In the genomic region with DNA sequence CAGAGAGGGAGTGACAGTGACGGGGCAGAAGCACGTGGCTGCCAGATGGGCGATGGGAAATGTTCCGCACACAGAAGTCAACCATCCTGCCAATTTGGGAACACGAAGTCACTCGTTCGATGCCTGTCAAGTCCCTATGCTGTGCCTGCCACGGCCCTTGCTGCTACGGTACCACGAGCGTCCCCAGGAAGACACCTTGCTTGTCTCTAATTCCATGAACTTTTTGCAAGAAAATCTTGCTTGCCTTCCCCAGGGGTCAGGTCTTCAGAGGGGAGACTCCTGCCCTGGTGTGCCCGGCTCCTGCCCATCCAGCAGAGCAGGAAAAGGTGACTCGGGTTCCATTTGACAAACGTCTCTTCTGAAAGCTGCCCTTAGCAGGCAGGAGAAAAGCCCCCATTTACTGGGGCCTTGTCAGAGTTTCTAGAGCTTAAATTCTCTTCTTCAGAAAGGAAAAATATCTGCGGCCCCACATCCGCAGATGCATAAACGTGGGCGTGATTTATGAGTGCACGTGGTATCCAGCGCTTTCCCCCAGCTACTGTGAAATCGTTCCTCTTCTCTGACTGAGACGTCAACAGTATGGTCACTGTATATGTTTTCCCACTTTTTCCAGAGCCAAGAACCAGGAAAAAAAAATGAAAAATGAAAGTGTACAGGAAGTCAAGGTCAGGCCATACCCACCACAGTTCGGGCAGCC, we compare ENCODE assay signal across 13 cellular contexts. TPM values are rescaled to one million over a fixed set of nuclear protein-coding genes. Genes with fewer than 3 reads are reported as not detected.
DNase-seq lines count a peak whose midpoint lies in the region; ATAC-seq, FAIRE-seq and TF ChIP-seq lines count a peak whose summit lies in the region.
"Had no signal": no experiment of that assay in that cellular context is flagged by ENCODE, and none has a peak within 500 bp of the region (broad histone marks: within the 10 kb centered on the region; RNA-seq: fewer than 3 reads in every experiment).

No MANE protein-coding gene starts in this region.

- H3K27me3 Mint-ChIP-seq in T-cell (peaks cover 0 to 1% of the 10 kb centered on the region in 2 donors), mesothelial cell of epicardium (ENCODE audit: low read depth) (peaks cover 2% of the 10 kb centered on the region)

- no peak overlapping the region for H3K4me3 ChIP-seq in bronchial epithelial cell (ENCODE audit: low read depth, low read length)
- H3K4me3 ChIP-seq: lung, upper lobe of left lung had no signal

- H3K4me1 Mint-ChIP-seq in T-cell = peaks cover 16 to 49% (median 44%) of the 10 kb centered on the region in 3 donors
- peaks cover 8% of the 10 kb centered on the region for H3K4me1 Mint-ChIP-seq in mesothelial cell of epicardium

- no peaks in the 10 kb centered on the region for H3K36me3 Mint-ChIP-seq in T-cell
- H3K36me3 Mint-ChIP-seq in mesothelial cell of epicardium = no peaks in the 10 kb centered on the region

- peak overlapping the region; percentile 82 to 90 for H3K27ac Mint-ChIP-seq in T-cell
- no peak overlapping the region for H3K27ac Mint-ChIP-seq in mesothelial cell of epicardium

- TF ChIP-seq CTCF in bronchial epithelial cell (IDR thresholded peaks at IDR 0.05; ENCODE audit: insufficient read depth, low read length, severe bottlenecking) (no peak), mesothelial cell of epicardium (IDR thresholded peaks at IDR 0.05; ENCODE audit: unreplicated experiment) (no peak)

- ATAC-seq in T-cell (replicated peaks in 1 of 4) (peak; percentile 43 to 92 (median 78)), HG02678 (IDR thresholded peaks at IDR 0.05; ENCODE audit: unreplicated experiment) (no peak)

- peak; percentile 54 for DNase-seq in EH (ENCODE audit: low read depth)
- DNase-seq in T-cell = peak in 20 of 34 experiments; percentile 7 to 52 (median 34)
- no peak for DNase-seq in bronchial epithelial cell (ENCODE audit: low read depth)
- peak; percentile 36 to 42 for DNase-seq in stimulated activated CD4-positive, alpha-beta T cell treated with anti-CD3 and anti-CD28 coated beads, Interleukin-2, amount 100 ng/mL, for 24 hours
- no peak for DNase-seq in mesothelial cell of epicardium (ENCODE audit: low spot score in 2 of 2, unreplicated experiment in 2 of 2)
- no peak for DNase-seq in NCI-H82 (lab: John Stamatoyannopoulos, UW)
- DNase-seq in DMS153 treated with DMSO at 0.1 percent for 48 hours (lab: John Stamatoyannopoulos, UW; ENCODE audit: unreplicated experiment) = no peak
- DNase-seq: amniotic stem cell, DMS53, NCI-H446 treated with DMSO at 0.1 percent for 48 hours had no signal

- H3K4me3 Mint-ChIP-seq in T-cell (peak overlapping the region; percentile 37 to 66 (median 56)), mesothelial cell of epicardium (no peak overlapping the region)

- H3K9me3 Mint-ChIP-seq in T-cell = no peaks in the 10 kb centered on the region
- no peaks in the 10 kb centered on the region for H3K9me3 Mint-ChIP-seq in mesothelial cell of epicardium

- POLR2A ChIA-PET in T-cell (lab: Charles Lee) = interaction anchor here in 1 of 2 donors (0.7 kb wide), 1 partner anchor 35 kb away, joined by 4 read pairs; no protein-coding TSS in a partner anchor

- H3K36me3 ChIP-seq in bronchial epithelial cell (ENCODE audit: control insufficient read depth, insufficient read depth, low read length) = no peaks in the 10 kb centered on the region
- H3K36me3 ChIP-seq: upper lobe of left lung had no signal

- peak; percentile 66 for FAIRE-seq in bronchial epithelial cell (lab: Jason Lieb, UNC)

- peaks cover 2% of the 10 kb centered on the region for H3K27me3 ChIP-seq in bronchial epithelial cell (ENCODE audit: control insufficient read depth, insufficient read depth, low read length)
- H3K27me3 ChIP-seq: upper lobe of left lung had no signal

- CTCF ChIA-PET in T-cell (lab: Charles Lee) = interaction anchor here in 1 of 2 donors (0.7 kb wide), 1 partner anchor 17 kb away, joined by 3 read pairs; the partner anchor contains the start of gene STX16

RNA-seq across cellular contexts. Expression of gene STX16, which starts 16.8 kb away (rescaled TPM):
- 100 to 1,000 TPM; 154 to 213 (median 178) TPM for total RNA-seq in T-cell
- 47.7 and 64.4 TPM in 2 replicates for total RNA-seq in bronchial epithelial cell
- total RNA-seq in mesothelial cell of epicardium = 85.9 to 87.5 TPM (median 86.1 TPM) in 3 replicates

RNA-seq across cellular contexts. Expression of gene NPEPL1, which starts 58.3 kb away (rescaled TPM):
- 10 to 100 TPM; 49.6 to 79.0 (median 69.3) TPM for total RNA-seq in T-cell
- total RNA-seq in bronchial epithelial cell = 23.7 and 24.7 TPM in 2 replicates
- 65.8 to 71.5 TPM (median 69.6 TPM) in 3 replicates for total RNA-seq in mesothelial cell of epicardium

Comparison
In these comparisons a context has a peak if more than half of its experiments do, and no peak if none do; other contexts are left out.
1. DNase-seq: peak in EH (single experiment), T-cell (20 of 34) and stimulated activated CD4-positive, alpha-beta T cell treated with anti-CD3 and anti-CD28 coated beads, Interleukin-2, amount 100 ng/mL, for 24 hours (2 of 2); none in bronchial epithelial cell (single experiment), mesothelial cell of epicardium (0 of 2), NCI-H82 (single experiment) and DMS153 treated with DMSO at 0.1 percent for 48 hours (single experiment).